Comparison of ENCODE assay signal across 24 cellular contexts in genomic region chrX:124268099-124268498, GRCh38.
"Had no signal": no experiment of that assay in that cellular context is flagged by ENCODE, and none has a peak within 500 bp of the region (broad histone marks: within the 10 kb centered on the region; RNA-seq: fewer than 3 reads in every experiment).

No MANE protein-coding gene starts in this region.

- H3K9me3 Mint-ChIP-seq: activated T-helper 2 cell treated with anti-CD3 and anti-CD28 coated beads, Interferon-gamma antibody, Interleukin-2, Interleukin-4, amounts not matched to agents 10 μg/mL and 5 μg/mL and 100 μg/mL, durations not matched to agents 14 hours and 24 hours and 36 hours; naive thymus-derived CD4-positive, alpha-beta T cell had no signal

- H3K36me3 Mint-ChIP-seq: activated CD4-positive, alpha-beta memory T cell treated with anti-CD3 and anti-CD28 coated beads for 36 hours; activated naive CD8-positive, alpha-beta T cell; memory B cell; naive thymus-derived CD4-positive, alpha-beta T cell had no signal

- H3K4me3 Mint-ChIP-seq: activated CD4-positive, alpha-beta memory T cell treated with anti-CD3 and anti-CD28 coated beads for 36 hours; activated CD4-positive, alpha-beta T cell treated with anti-CD3 and anti-CD28 coated beads, Interleukin-2, amount 10 ng/mL, durations not matched to agents 24 days and 14 days; activated naive CD8-positive, alpha-beta T cell; memory B cell; naive thymus-derived CD4-positive, alpha-beta T cell had no signal

- H3K27ac Mint-ChIP-seq: activated CD4-positive, alpha-beta memory T cell treated with anti-CD3 and anti-CD28 coated beads for 36 hours; activated CD4-positive, alpha-beta T cell treated with anti-CD3 and anti-CD28 coated beads, Interleukin-2, amount 10 ng/mL, durations not matched to agents 24 days and 14 days; activated naive CD8-positive, alpha-beta T cell; activated T-helper 2 cell treated with anti-CD3 and anti-CD28 coated beads, Interferon-gamma antibody, Interleukin-2, Interleukin-4, amounts not matched to agents 10 μg/mL and 5 μg/mL and 100 μg/mL, durations not matched to agents 14 hours and 24 hours and 36 hours; memory B cell; naive thymus-derived CD4-positive, alpha-beta T cell had no signal

- H3K4me1 Mint-ChIP-seq: memory B cell had no signal

- H3K27me3 ChIP-seq: ascending aorta, brain microvascular endothelial cell, foreskin keratinocyte, suprapubic skin, tibial artery, upper lobe of right lung had no signal

- H3K9me3 ChIP-seq: ascending aorta, right lobe of liver, suprapubic skin, tibial artery, upper lobe of right lung had no signal

- ATAC-seq: foreskin keratinocyte; left cardiac atrium; naive thymus-derived CD4-positive, alpha-beta T cell; right lobe of liver; upper lobe of right lung had no signal

- H3K27me3 Mint-ChIP-seq: activated CD4-positive, alpha-beta memory T cell treated with anti-CD3 and anti-CD28 coated beads for 36 hours; activated CD4-positive, alpha-beta T cell treated with anti-CD3 and anti-CD28 coated beads, Interleukin-2, amount 10 ng/mL, durations not matched to agents 24 days and 14 days; activated naive CD8-positive, alpha-beta T cell; memory B cell; naive thymus-derived CD4-positive, alpha-beta T cell had no signal

- H3K36me3 ChIP-seq: ascending aorta, brain microvascular endothelial cell, right lobe of liver, suprapubic skin, tibial artery, upper lobe of right lung had no signal

- H3K4me1 ChIP-seq: ascending aorta, foreskin keratinocyte, right lobe of liver, suprapubic skin, tibial artery, upper lobe of right lung had no signal

- H3K4me3 ChIP-seq: ascending aorta, right lobe of liver, SK-N-MC, skin epidermis, suprapubic skin, tibial artery, upper lobe of right lung had no signal

- H3K27ac ChIP-seq: ascending aorta, brain microvascular endothelial cell, foreskin keratinocyte, right lobe of liver, SK-N-MC, skin epidermis, suprapubic skin, tibial artery, upper lobe of right lung had no signal

- DNase-seq: activated CD4-positive, alpha-beta memory T cell treated with anti-CD3 and anti-CD28 coated beads for 36 hours; activated CD4-positive, alpha-beta T cell treated with anti-CD3 and anti-CD28 coated beads, Interleukin-2, amount 10 ng/mL, durations not matched to agents 24 days and 14 days; activated CD4-positive, CD25-positive, alpha-beta regulatory T cell treated with anti-CD3 and anti-CD28 coated beads, Interleukin-2, amount 50 U/mL, for 72 hours; activated T-cell treated with anti-CD3 and anti-CD28 coated beads, Interleukin-2, amount 50 U/mL, for 48 hours; brain microvascular endothelial cell; caudate nucleus; foreskin keratinocyte; left cardiac atrium; midbrain; naive thymus-derived CD4-positive, alpha-beta T cell; right lobe of liver; stimulated activated CD4-positive, alpha-beta T cell treated with anti-CD3 and anti-CD28 coated beads, Interleukin-12 subunit alpha, Interleukin-12 subunit beta, amount 100 ng/mL, for 4 hours; stimulated activated CD4-positive, alpha-beta T cell treated with anti-CD3 and anti-CD28 coated beads, Interleukin-4, amount 100 ng/mL, for 1 hour; SW 1271; T-helper 2 cell; tibial artery; upper lobe of right lung had no signal
